ENCODE assay signal across 8 cellular contexts in the genomic region with DNA sequence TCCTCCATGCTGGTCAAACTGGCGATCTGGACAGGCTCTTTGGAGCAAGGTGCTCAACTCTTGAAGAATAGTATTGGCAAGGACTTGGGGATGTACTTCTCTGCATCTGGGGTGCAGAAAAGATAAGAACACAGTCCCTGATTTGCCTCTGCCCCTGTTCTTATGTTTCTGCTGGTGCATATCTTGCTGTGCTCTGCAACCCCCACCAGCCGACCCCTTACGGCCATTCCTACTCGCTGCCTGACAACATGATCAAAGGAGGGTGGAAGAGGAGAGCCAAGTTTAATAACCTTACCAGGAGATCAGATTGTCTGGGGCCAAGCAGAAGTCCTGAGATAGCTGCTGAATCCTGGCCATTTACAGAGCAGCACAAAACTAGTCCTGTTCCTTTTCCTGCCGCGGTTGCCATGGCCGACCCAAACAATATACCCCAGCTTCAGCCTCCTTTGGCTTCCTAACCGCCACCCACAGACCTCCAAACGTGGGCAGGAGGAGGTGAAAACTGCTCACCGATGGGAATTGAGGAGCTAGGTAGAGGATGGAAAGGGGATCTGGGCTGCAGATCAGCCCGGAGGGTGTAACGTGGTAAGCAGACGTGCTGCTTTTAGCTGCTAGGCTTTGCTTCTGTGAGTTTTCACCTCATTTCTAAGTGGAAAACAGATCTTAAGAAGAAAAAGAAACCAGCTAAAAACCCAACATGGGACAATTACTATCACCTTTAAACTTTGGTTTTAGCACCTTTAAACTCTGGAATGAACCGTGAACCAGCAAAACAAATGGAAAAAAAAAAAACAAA.
DNase-seq lines count a peak whose midpoint lies in the region; ATAC-seq and TF ChIP-seq lines count a peak whose summit lies in the region.

No MANE protein-coding gene starts in this region.

- dilution Hi-C loops in mammary epithelial cell (cut with HindIII; ENCODE audit: low sequenced_read_pairs): no loop called here

- H3K4me3 ChIP-seq in mammary epithelial cell (replicated peaks in 1 of 3; ENCODE audit: insufficient read depth in 1 of 3, low read depth in 2 of 3, low read length in 3 of 3): peak overlapping the region; percentile 14 to 37 (median 36)
- peak overlapping the region; percentile 30 to 31 for H3K4me3 ChIP-seq in vagina

- DNase-seq in Right ventricle myocardium inferior (ENCODE audit: missing footprints) (peak; percentile 77), cardiac septum (ENCODE audit: low spot score) (no peak), mammary epithelial cell (no peak), mesothelial cell of epicardium (ENCODE audit: low spot score in 2 of 2, unreplicated experiment in 2 of 2) (no peak), vagina (ENCODE audit: extremely low spot score in 2 of 2) (no peak), AG08396 (ENCODE audit: low spot score) (no peak), SKM-1 treated with dmso at 0.1 percent for 144 hours (lab: John Stamatoyannopoulos, UW; ENCODE audit: unreplicated experiment) (no peak)

- H3K27me3 ChIP-seq in mammary epithelial cell (ENCODE audit: insufficient read depth, low read length) (no peaks in the 10 kb centered on the region), vagina (no peaks in the 10 kb centered on the region)

- H3K4me2 ChIP-seq in mammary epithelial cell (ENCODE audit: insufficient read depth, low read depth, low read length): peak overlapping the region; percentile 83

- peaks cover 16% of the 10 kb centered on the region for H3K79me2 ChIP-seq in mammary epithelial cell (ENCODE audit: insufficient read depth, low read length)

- peak overlapping the region; percentile 66 for H3K27ac Mint-ChIP-seq in mesothelial cell of epicardium

- H3K9me3 ChIP-seq in mammary epithelial cell (replicated peaks; ENCODE audit: insufficient read depth, low read length) (no peaks in the 10 kb centered on the region), vagina (no peaks in the 10 kb centered on the region)

- peak overlapping the region; percentile 12 for H3K4me3 Mint-ChIP-seq in mesothelial cell of epicardium

- ATAC-seq in Right ventricle myocardium inferior (peak; percentile 83), HG03521 (IDR thresholded peaks at IDR 0.05; ENCODE audit: unreplicated experiment) (no peak)

- H2AFZ ChIP-seq in mammary epithelial cell (ENCODE audit: low read depth, low read length): peak overlapping the region; percentile 88

- TF ChIP-seq CTCF in mammary epithelial cell (conservative IDR thresholded peaks at IDR 0.05 in 1 of 2, IDR thresholded peaks at IDR 0.05 in 1 of 2; ENCODE audit: extremely low read depth in 1 of 2, insufficient read depth in 1 of 2, low read depth in 1 of 2, low read length in 2 of 2) (no peak), mesothelial cell of epicardium (IDR thresholded peaks at IDR 0.05; ENCODE audit: unreplicated experiment) (no peak), vagina (IDR thresholded peaks at IDR 0.05) (no peak)

- peak overlapping the region; percentile 80 for H3K27ac ChIP-seq in mammary epithelial cell (ENCODE audit: insufficient read depth, low read depth, low read length)
- peak overlapping the region; percentile 53 for H3K27ac ChIP-seq in vagina

- no peak for TF ChIP-seq POLR2A in vagina (IDR thresholded peaks at IDR 0.05)

- H3K36me3 ChIP-seq in mammary epithelial cell (ENCODE audit: insufficient read depth, low read length): no peaks in the 10 kb centered on the region
- H3K36me3 ChIP-seq in vagina: no peaks in the 10 kb centered on the region

- H3K4me1 ChIP-seq in mammary epithelial cell (ENCODE audit: insufficient read depth, low read length) (peaks cover 57% of the 10 kb centered on the region), vagina (peaks cover 61% of the 10 kb centered on the region)

- CTCF ChIA-PET in mammary epithelial cell (lab: Charles Lee; ENCODE audit: low non-redundant PET): no interaction called here

- peaks cover 1% of the 10 kb centered on the region for H3K36me3 Mint-ChIP-seq in mesothelial cell of epicardium

- BruUV-seq in mammary epithelial cell (replicated peaks; lab: Mats Ljungman, UMichigan): no TSS peak

- in situ Hi-C loops in mammary epithelial cell (cut with MboI; ENCODE audit: low sequenced_read_pairs in 2 of 2): no loop called here

- H4K20me1 ChIP-seq in mammary epithelial cell (ENCODE audit: insufficient read depth, low read length): no peaks in the 10 kb centered on the region

- H3K9ac ChIP-seq in mammary epithelial cell (ENCODE audit: insufficient read depth, low read length): peak overlapping the region; percentile 78

- H3K4me1 Mint-ChIP-seq in mesothelial cell of epicardium: peaks cover 54% of the 10 kb centered on the region

- no peaks in the 10 kb centered on the region for H3K9me3 Mint-ChIP-seq in mesothelial cell of epicardium

- 11% methylated on average over 14 of the region's 14 CpGs for WGBS in mammary epithelial cell (ENCODE audit: low coverage, missing lambda C conversion rate)

- intact Hi-C loops in Right ventricle myocardium inferior (cut with DNase I): no loop called here
- intact Hi-C loops in cardiac septum (cut with DNase I): no loop called here
- intact Hi-C loops in mammary epithelial cell (cut with micrococcal nuclease): no loop called here
- intact Hi-C loops in vagina (cut with DNase I): no loop called here

- no peaks in the 10 kb centered on the region for H3K27me3 Mint-ChIP-seq in mesothelial cell of epicardium (ENCODE audit: low read depth)
